In the genomic region with DNA sequence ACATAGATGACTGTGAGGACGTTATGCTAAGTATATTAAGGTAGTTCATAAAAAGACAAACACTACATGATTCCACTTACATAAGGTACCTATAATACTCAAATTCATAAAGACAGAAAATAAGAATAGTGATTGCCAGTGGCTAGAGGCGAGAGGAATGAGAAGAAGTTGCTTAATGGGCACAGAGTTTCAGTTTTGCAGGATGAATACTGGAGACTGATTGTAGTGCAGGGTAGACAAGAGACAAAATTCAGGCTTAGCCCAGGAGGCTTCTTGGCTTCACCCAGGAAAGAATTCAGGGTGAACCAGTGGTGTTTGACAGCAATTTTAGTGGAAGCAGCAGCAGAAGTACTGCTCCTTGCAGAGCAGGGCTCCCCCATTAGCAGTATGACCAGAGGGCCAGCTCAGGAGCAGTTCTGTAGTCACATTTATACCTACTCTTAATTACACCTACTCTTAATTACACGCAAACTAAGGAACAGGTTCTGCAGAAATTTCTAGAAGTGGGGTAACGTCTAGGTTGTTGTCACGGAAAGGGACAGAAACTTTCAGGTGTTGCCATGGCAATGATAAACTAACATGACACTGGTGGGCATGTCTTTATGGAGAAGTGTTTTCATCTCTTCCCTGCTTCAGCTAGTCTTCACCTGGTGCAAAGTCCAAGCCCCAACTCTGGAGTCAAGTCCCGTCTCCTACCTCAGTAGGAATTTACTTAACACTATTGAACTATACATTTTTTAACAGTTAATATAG, we compare ENCODE assay signal across 15 cellular contexts. TPM values are rescaled to one million over a fixed set of nuclear protein-coding genes. Genes with fewer than 3 reads are reported as not detected.
DNase-seq lines count a peak whose midpoint lies in the region; ATAC-seq and TF ChIP-seq lines count a peak whose summit lies in the region.
"Had no signal": no experiment of that assay in that cellular context is flagged by ENCODE, and none has a peak within 500 bp of the region (broad histone marks: within the 10 kb centered on the region; RNA-seq: fewer than 3 reads in every experiment).

No MANE protein-coding gene starts in this region.

- no peaks in the 10 kb centered on the region for H3K9me3 ChIP-seq in Karpas-422 (ENCODE audit: low read length)
- H3K9me3 ChIP-seq: Peyer's patch, spleen, vagina had no signal

- H3K9me2 ChIP-seq in Karpas-422 (replicated peaks; ENCODE audit: insufficient read depth, low read length): no peaks in the 10 kb centered on the region

- peak overlapping the region; percentile 18 for H3K27ac Mint-ChIP-seq in activated CD4-positive, alpha-beta memory T cell treated with anti-CD3 and anti-CD28 coated beads for 36 hours
- H3K27ac Mint-ChIP-seq in activated CD4-positive, alpha-beta memory T cell treated with anti-CD3 and anti-CD28 coated beads, Interleukin-2, amount 10 ng/mL, durations not matched to agents 7 days and 5 days: no peak overlapping the region
- no peak overlapping the region for H3K27ac Mint-ChIP-seq in activated T-helper 17 cell treated with anti-CD3 and anti-CD28 coated beads, Interleukin-2, amount 50 U/mL, for 72 hours
- H3K27ac Mint-ChIP-seq in natural killer cell: peak overlapping the region; percentile 5 to 19

- DNase-seq in activated CD4-positive, alpha-beta memory T cell treated with anti-CD3 and anti-CD28 coated beads for 36 hours: no peak
- no peak for DNase-seq in activated CD4-positive, alpha-beta memory T cell treated with anti-CD3 and anti-CD28 coated beads, Interleukin-2, amount 10 ng/mL, durations not matched to agents 7 days and 5 days
- DNase-seq in Karpas-422: peak; percentile 49
- DNase-seq in natural killer cell: no peak
- DNase-seq: activated gamma-delta T cell, NCI-H2029 treated with DMSO at 0.1 percent for 48 hours, Peyer's patch, spleen had no signal

- peak overlapping the region; percentile 49; the same call in 1 of the 2 replicates for H3K27ac ChIP-seq in Karpas-422 (ENCODE audit: low read length)
- H3K27ac ChIP-seq: coronary artery, Peyer's patch, vagina had no signal

- peak overlapping the region; percentile 34 for H3K4me2 ChIP-seq in Karpas-422 (ENCODE audit: low read depth, low read length, poor library complexity, severe bottlenecking)

- peaks cover 85% of the 10 kb centered on the region for H3K4me1 Mint-ChIP-seq in activated CD4-positive, alpha-beta memory T cell treated with anti-CD3 and anti-CD28 coated beads for 36 hours (ENCODE audit: low read depth)
- peaks cover 76% of the 10 kb centered on the region for H3K4me1 Mint-ChIP-seq in activated CD4-positive, alpha-beta memory T cell treated with anti-CD3 and anti-CD28 coated beads, Interleukin-2, amount 10 ng/mL, durations not matched to agents 7 days and 5 days
- H3K4me1 Mint-ChIP-seq in activated T-helper 17 cell treated with anti-CD3 and anti-CD28 coated beads, Interleukin-2, amount 50 U/mL, for 72 hours: peaks cover 49% of the 10 kb centered on the region
- peaks cover 61 to 72% of the 10 kb centered on the region in 2 donors for H3K4me1 Mint-ChIP-seq in natural killer cell

- H3K4me1 ChIP-seq in Karpas-422 (ENCODE audit: low read length): peaks cover 53% of the 10 kb centered on the region

- peaks cover 100% of the 10 kb centered on the region for H3K79me2 ChIP-seq in Karpas-422 (ENCODE audit: low read length)

- H3K36me3 Mint-ChIP-seq in activated CD4-positive, alpha-beta memory T cell treated with anti-CD3 and anti-CD28 coated beads for 36 hours: peaks cover 2% of the 10 kb centered on the region
- peaks cover 22% of the 10 kb centered on the region for H3K36me3 Mint-ChIP-seq in activated CD4-positive, alpha-beta memory T cell treated with anti-CD3 and anti-CD28 coated beads, Interleukin-2, amount 10 ng/mL, durations not matched to agents 7 days and 5 days (ENCODE audit: low read depth)
- peaks cover 5% of the 10 kb centered on the region for H3K36me3 Mint-ChIP-seq in activated T-helper 17 cell treated with anti-CD3 and anti-CD28 coated beads, Interleukin-2, amount 50 U/mL, for 72 hours (ENCODE audit: low read depth)
- H3K36me3 Mint-ChIP-seq in natural killer cell: no peaks in the 10 kb centered on the region

- H3K27me3 ChIP-seq in Karpas-422 (ENCODE audit: low read length): no peaks in the 10 kb centered on the region
- H3K27me3 ChIP-seq: Peyer's patch, spleen, vagina had no signal

- no peak overlapping the region for H3K4me3 Mint-ChIP-seq in activated CD4-positive, alpha-beta memory T cell treated with anti-CD3 and anti-CD28 coated beads for 36 hours
- H3K4me3 Mint-ChIP-seq in activated CD4-positive, alpha-beta memory T cell treated with anti-CD3 and anti-CD28 coated beads, Interleukin-2, amount 10 ng/mL, durations not matched to agents 7 days and 5 days: no peak overlapping the region
- H3K4me3 Mint-ChIP-seq in activated T-helper 17 cell treated with anti-CD3 and anti-CD28 coated beads, Interleukin-2, amount 50 U/mL, for 72 hours: peak overlapping the region; percentile 30
- no peak overlapping the region for H3K4me3 Mint-ChIP-seq in natural killer cell
- H3K4me3 Mint-ChIP-seq: neural crest cell had no signal

- H3K9me3 Mint-ChIP-seq in activated CD4-positive, alpha-beta memory T cell treated with anti-CD3 and anti-CD28 coated beads for 36 hours: no peaks in the 10 kb centered on the region
- no peaks in the 10 kb centered on the region for H3K9me3 Mint-ChIP-seq in activated CD4-positive, alpha-beta memory T cell treated with anti-CD3 and anti-CD28 coated beads, Interleukin-2, amount 10 ng/mL, durations not matched to agents 7 days and 5 days
- H3K9me3 Mint-ChIP-seq in activated T-helper 17 cell treated with anti-CD3 and anti-CD28 coated beads, Interleukin-2, amount 50 U/mL, for 72 hours: no peaks in the 10 kb centered on the region
- H3K9me3 Mint-ChIP-seq in natural killer cell: no peaks in the 10 kb centered on the region
- H3K9me3 Mint-ChIP-seq: neural crest cell had no signal

- CTCF ChIA-PET in activated CD4-positive, alpha-beta memory T cell treated with anti-CD3 and anti-CD28 coated beads for 36 hours (lab: Charles Lee): no interaction called here
- CTCF ChIA-PET in activated CD4-positive, alpha-beta memory T cell treated with anti-CD3 and anti-CD28 coated beads, Interleukin-2, amount 10 ng/mL, durations not matched to agents 7 days and 5 days (lab: Charles Lee): no interaction called here

- POLR2A ChIA-PET in activated CD4-positive, alpha-beta memory T cell treated with anti-CD3 and anti-CD28 coated beads for 36 hours (lab: Charles Lee): no interaction called here
- POLR2A ChIA-PET in activated CD4-positive, alpha-beta memory T cell treated with anti-CD3 and anti-CD28 coated beads, Interleukin-2, amount 10 ng/mL, durations not matched to agents 7 days and 5 days (lab: Charles Lee): interaction anchor here (1.5 to 6.9 kb wide), 3 partner anchors 9 to 55 kb away, joined by 4 to 59 read pairs (median 10); partner anchors contain the start of gene TBL1XR1

- H3K9ac ChIP-seq in Karpas-422 (ENCODE audit: low read length): peak overlapping the region; percentile 7; the same call in 1 of the 2 replicates

- no peaks in the 10 kb centered on the region for H3K27me3 Mint-ChIP-seq in activated CD4-positive, alpha-beta memory T cell treated with anti-CD3 and anti-CD28 coated beads for 36 hours
- no peaks in the 10 kb centered on the region for H3K27me3 Mint-ChIP-seq in activated CD4-positive, alpha-beta memory T cell treated with anti-CD3 and anti-CD28 coated beads, Interleukin-2, amount 10 ng/mL, durations not matched to agents 7 days and 5 days
- H3K27me3 Mint-ChIP-seq in activated T-helper 17 cell treated with anti-CD3 and anti-CD28 coated beads, Interleukin-2, amount 50 U/mL, for 72 hours: no peaks in the 10 kb centered on the region
- H3K27me3 Mint-ChIP-seq in natural killer cell (ENCODE audit: low read depth in 2 of 2): no peaks in the 10 kb centered on the region

- no peak overlapping the region for H2AFZ ChIP-seq in Karpas-422 (ENCODE audit: low read length)

- intact Hi-C loops in activated CD4-positive, alpha-beta memory T cell treated with anti-CD3 and anti-CD28 coated beads for 36 hours (cut with micrococcal nuclease): loop anchor here (2.0 kb wide), 2 partner anchors 17 to 85 kb away; no protein-coding TSS in a partner anchor
- intact Hi-C loops in natural killer cell (cut with micrococcal nuclease): no loop called here

- no peaks in the 10 kb centered on the region for H3K36me3 ChIP-seq in Karpas-422 (ENCODE audit: insufficient read depth, low read length)
- H3K36me3 ChIP-seq: Peyer's patch, spleen, vagina had no signal

- no peak overlapping the region for H3K4me3 ChIP-seq in Karpas-422 (ENCODE audit: low read length)
- H3K4me3 ChIP-seq: coronary artery, Peyer's patch, spleen, vagina had no signal

- H4K20me1 ChIP-seq in Karpas-422 (ENCODE audit: insufficient read depth, low read depth, low read length): peaks cover 4% of the 10 kb centered on the region; the same call in 1 of the 2 replicates

- no peak for ATAC-seq in activated T-helper 17 cell treated with anti-CD3 and anti-CD28 coated beads, Interleukin-2, amount 50 U/mL, for 72 hours (replicated peaks)
- ATAC-seq in natural killer cell (no peak), GM18873 (IDR thresholded peaks at IDR 0.05; ENCODE audit: low FRiP score, unreplicated experiment) (no peak), GM18858 (IDR thresholded peaks at IDR 0.05; ENCODE audit: unreplicated experiment) (no peak), GM18861 (IDR thresholded peaks at IDR 0.05; ENCODE audit: unreplicated experiment) (no peak)

- TF ChIP-seq CTCF in natural killer cell (IDR thresholded peaks at IDR 0.05): no peak

RNA-seq across cellular contexts. Expression of gene TBL1XR1, which starts 55.2 kb away (rescaled TPM):
- 100 to 1,000 TPM; 158 to 167 TPM for total RNA-seq in activated CD4-positive, alpha-beta memory T cell treated with anti-CD3 and anti-CD28 coated beads for 36 hours
- 100 to 1,000 TPM; 178 to 187 TPM for total RNA-seq in activated CD4-positive, alpha-beta memory T cell treated with anti-CD3 and anti-CD28 coated beads, Interleukin-2, amount 10 ng/mL, durations not matched to agents 7 days and 5 days
- 67.6 and 81.0 TPM in 2 replicates for total RNA-seq in Karpas-422 (2014; rRNA removed; shearing (Covaris generic); ENCODE audit: low replicate concordance)
- total RNA-seq in activated T-helper 17 cell treated with anti-CD3 and anti-CD28 coated beads, Interleukin-2, amount 50 U/mL, for 72 hours: 100 to 1,000 TPM; 131 to 180 TPM
- total RNA-seq in natural killer cell: 100 to 1,000 TPM in 1 of 3 donors, 10 to 100 TPM in 2; 74.6 to 118 (median 81.7) TPM

Comparison
In these comparisons a context has a peak if more than half of its experiments do, and no peak if none do; other contexts are left out.
1. H3K27ac Mint-ChIP-seq: peak in activated CD4-positive, alpha-beta memory T cell treated with anti-CD3 and anti-CD28 coated beads for 36 hours (single experiment) and natural killer cell (2 of 2); none in activated CD4-positive, alpha-beta memory T cell treated with anti-CD3 and anti-CD28 coated beads, Interleukin-2, amount 10 ng/mL, durations not matched to agents 7 days and 5 days (single experiment) and activated T-helper 17 cell treated with anti-CD3 and anti-CD28 coated beads, Interleukin-2, amount 50 U/mL, for 72 hours (single experiment).